ENCODE assay signal across 25 cellular contexts in the genomic region with DNA sequence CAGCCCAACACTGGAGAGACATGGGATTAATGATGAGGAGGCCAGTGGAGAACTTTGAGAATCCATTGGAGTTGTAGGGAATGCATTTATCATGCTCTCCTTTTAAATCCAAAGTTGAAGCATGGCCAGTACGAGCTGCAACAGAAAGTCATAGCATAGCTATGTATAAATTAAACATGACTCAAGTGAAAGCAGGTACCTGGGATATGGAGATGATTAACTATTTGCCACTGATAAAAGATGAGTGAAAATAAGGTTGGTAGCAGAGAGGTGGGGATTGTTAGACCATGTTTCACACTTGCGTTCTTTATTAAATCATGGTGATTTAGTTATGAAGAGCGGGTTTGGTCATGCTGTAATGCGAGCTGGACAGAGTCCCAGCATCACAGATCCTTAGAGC.
A peak's percentile ranks its signal among the peaks of the same experiment; 100 is the strongest.
DNase-seq lines count a peak whose midpoint lies in the region; ATAC-seq and TF ChIP-seq lines count a peak whose summit lies in the region.
"Had no signal": no experiment of that assay in that cellular context is flagged by ENCODE, and none has a peak within 500 bp of the region (broad histone marks: within the 10 kb centered on the region; RNA-seq: fewer than 3 reads in every experiment).

No MANE protein-coding gene starts in this region.

- H3K4me3 ChIP-seq in PC-3 (ENCODE audit: low read length) (no peak overlapping the region), kidney epithelial cell (ENCODE audit: low read depth, low read length) (peak overlapping the region; percentile 56)
- H3K4me3 ChIP-seq: adrenal gland, heart right ventricle, SJSA1 had no signal

- no peaks in the 10 kb centered on the region for H3K27me3 Mint-ChIP-seq in chondrocyte (ENCODE audit: low read depth)
- H3K27me3 Mint-ChIP-seq in activated T-cell treated with anti-CD3 and anti-CD28 coated beads, Interleukin-2, amount 50 U/mL, for 4 hours (ENCODE audit: low read depth) = peaks cover 8% of the 10 kb centered on the region

- H3F3A ChIP-seq in PC-3 (ENCODE audit: low read length, unreplicated experiment) = no peaks in the 10 kb centered on the region

- H3K9me2 ChIP-seq in PC-3 (replicated peaks; ENCODE audit: low read length) = no peaks in the 10 kb centered on the region

- intact Hi-C loops in PC-3 (cut with micrococcal nuclease) = no loop called here

- H3K9me3 Mint-ChIP-seq in chondrocyte (ENCODE audit: low read depth) = no peaks in the 10 kb centered on the region
- no peaks in the 10 kb centered on the region for H3K9me3 Mint-ChIP-seq in activated T-cell treated with anti-CD3 and anti-CD28 coated beads, Interleukin-2, amount 50 U/mL, for 4 hours
- H3K9me3 Mint-ChIP-seq: activated CD4-positive, alpha-beta T cell treated with anti-CD3 and anti-CD28 coated beads, Interleukin-2, amount 10 ng/mL, durations not matched to agents 7 days and 5 days; central memory CD8-positive, alpha-beta T cell had no signal

- H3K27ac ChIP-seq in PC-3 (ENCODE audit: low read length) = no peak overlapping the region
- H3K27ac ChIP-seq: adrenal gland, heart right ventricle, SJSA1, VCaP had no signal

- POLR2A ChIA-PET in PC-3 (lab: Charles Lee; ENCODE audit: unreplicated experiment) = interaction anchor here (0.5 to 0.6 kb wide), 2 partner anchors 190 to 825 kb away, joined by 3 to 4 read pairs; partner anchors contain the start of gene ENC1

- H3K9ac ChIP-seq in PC-3 (ENCODE audit: low read length) = no peak overlapping the region

- in situ Hi-C loops in ACHN (cut with HindIII; ENCODE audit: low pct_ligation_motif_present, low pct_unique_long_range_greater_than_20kb, low sequenced_read_pairs) = no loop called here

- no peak overlapping the region for H3K4me3 Mint-ChIP-seq in chondrocyte (ENCODE audit: unreplicated experiment)
- H3K4me3 Mint-ChIP-seq in activated T-cell treated with anti-CD3 and anti-CD28 coated beads, Interleukin-2, amount 50 U/mL, for 4 hours = no peak overlapping the region
- H3K4me3 Mint-ChIP-seq: activated CD4-positive, alpha-beta T cell treated with anti-CD3 and anti-CD28 coated beads, Interleukin-2, amount 10 ng/mL, durations not matched to agents 7 days and 5 days; central memory CD8-positive, alpha-beta T cell; T-helper 17 cell had no signal

- no peak overlapping the region for H3K4me2 ChIP-seq in PC-3 (ENCODE audit: low read length)

- no peaks in the 10 kb centered on the region for H4K20me1 ChIP-seq in PC-3 (ENCODE audit: low read length)

- H3K36me3 Mint-ChIP-seq in chondrocyte (ENCODE audit: low read depth) = no peaks in the 10 kb centered on the region
- no peaks in the 10 kb centered on the region for H3K36me3 Mint-ChIP-seq in activated T-cell treated with anti-CD3 and anti-CD28 coated beads, Interleukin-2, amount 50 U/mL, for 4 hours (ENCODE audit: insufficient read depth)

- ATAC-seq in PC-3 = peak; percentile 43
- no peak for ATAC-seq in activated T-cell treated with anti-CD3 and anti-CD28 coated beads, Interleukin-2, amount 50 U/mL, for 4 hours
- ATAC-seq in GM21529 (IDR thresholded peaks at IDR 0.05; ENCODE audit: unreplicated experiment) = no peak
- ATAC-seq: heart right ventricle, T-helper 17 cell had no signal

- H3K36me3 ChIP-seq in PC-3 (ENCODE audit: low read depth, low read length) (no peaks in the 10 kb centered on the region), kidney epithelial cell (ENCODE audit: control insufficient read depth, insufficient read depth, low read length) (no peaks in the 10 kb centered on the region)
- H3K36me3 ChIP-seq: adrenal gland, heart right ventricle had no signal

- H3K9me3 ChIP-seq in PC-3 (ENCODE audit: low read length) = no peaks in the 10 kb centered on the region
- H3K9me3 ChIP-seq: adrenal gland, heart right ventricle, SJSA1 had no signal

- CTCF ChIA-PET in PC-3 (lab: Charles Lee) = interaction anchor here (0.6 kb wide), 1 partner anchor 20 kb away, joined by 4 read pairs; no protein-coding TSS in a partner anchor

- H3K27me3 ChIP-seq in PC-3 (ENCODE audit: low read length) = no peaks in the 10 kb centered on the region
- H3K27me3 ChIP-seq in kidney epithelial cell (ENCODE audit: control insufficient read depth, insufficient read depth, low read length) = no peaks in the 10 kb centered on the region
- H3K27me3 ChIP-seq: adrenal gland, heart right ventricle, SJSA1 had no signal

- peak overlapping the region; percentile 33 for H3K27ac Mint-ChIP-seq in chondrocyte (ENCODE audit: unreplicated experiment)
- H3K27ac Mint-ChIP-seq: activated CD4-positive, alpha-beta T cell treated with anti-CD3 and anti-CD28 coated beads, Interleukin-2, amount 10 ng/mL, durations not matched to agents 7 days and 5 days; T-helper 17 cell had no signal

- no TSS peak for BruUV-seq in PC-3 (replicated peaks; lab: Mats Ljungman, UMichigan)

- no peaks in the 10 kb centered on the region for H3K79me2 ChIP-seq in PC-3 (ENCODE audit: low read length)

- H2AFZ ChIP-seq in PC-3 (ENCODE audit: low read length) = no peak overlapping the region

- TF ChIP-seq CTCF in PC-3 (conservative IDR thresholded peaks at IDR 0.05; ENCODE audit: low read depth, low read length) (no peak), chondrocyte (IDR thresholded peaks at IDR 0.05) (no peak), kidney epithelial cell (IDR thresholded peaks at IDR 0.05; ENCODE audit: insufficient read depth, low read length, poor library complexity, severe bottlenecking) (no peak)

- H3K4me1 ChIP-seq in PC-3 (ENCODE audit: insufficient read depth, low read length) = peaks cover 19% of the 10 kb centered on the region
- H3K4me1 ChIP-seq: adrenal gland, heart right ventricle had no signal

- DNase-seq in ACHN = peak; percentile 68
- DNase-seq in PC-3 = peak; percentile 25
- DNase-seq in chondrocyte (ENCODE audit: low spot score) = no peak
- no peak for DNase-seq in kidney epithelial cell (ENCODE audit: low read depth)
- no peak for DNase-seq in activated T-cell treated with anti-CD3 and anti-CD28 coated beads, Interleukin-2, amount 50 U/mL, for 4 hours
- DNase-seq in NCI-H2227 (lab: John Stamatoyannopoulos, UW; ENCODE audit: unreplicated experiment) = no peak
- no peak for DNase-seq in activated naive CD4-positive, alpha-beta T cell treated with anti-CD3 and anti-CD28 coated beads, Interleukin-2, amount 50 U/mL, for 16 hours
- DNase-seq: activated CD4-positive, alpha-beta T cell treated with anti-CD3 and anti-CD28 coated beads, Interleukin-2, amount 10 ng/mL, durations not matched to agents 7 days and 5 days; activated effector memory CD4-positive, alpha-beta T cell treated with anti-CD3 and anti-CD28 coated beads, Interleukin-2, amount 50 U/mL, for 16 hours; adrenal gland; C1 segment of cervical spinal cord; GF-D8; heart right ventricle; KG1; MV-4-11; NCI-H1694; NCI-H748 treated with DMSO at 0.1 percent for 48 hours; nucleus accumbens; OCI-M1; stimulated activated CD4-positive, alpha-beta T cell treated with anti-CD3 and anti-CD28 coated beads, Interleukin-12 subunit alpha, Interleukin-12 subunit beta, amount 100 ng/mL, for 4 hours; T-helper 17 cell had no signal

- peaks cover 43% of the 10 kb centered on the region for H3K4me1 Mint-ChIP-seq in chondrocyte (ENCODE audit: low read depth)
- no peaks in the 10 kb centered on the region for H3K4me1 Mint-ChIP-seq in activated T-cell treated with anti-CD3 and anti-CD28 coated beads, Interleukin-2, amount 50 U/mL, for 4 hours (ENCODE audit: low read depth)
- H3K4me1 Mint-ChIP-seq: activated CD4-positive, alpha-beta T cell treated with anti-CD3 and anti-CD28 coated beads, Interleukin-2, amount 10 ng/mL, durations not matched to agents 7 days and 5 days; central memory CD8-positive, alpha-beta T cell; T-helper 17 cell had no signal

Comparison
In these comparisons a context has a peak if more than half of its experiments do, and no peak if none do; other contexts are left out.
1. DNase-seq: peak in ACHN (single experiment) and PC-3 (single experiment); none in chondrocyte (single experiment), kidney epithelial cell (single experiment), activated T-cell treated with anti-CD3 and anti-CD28 coated beads, Interleukin-2, amount 50 U/mL, for 4 hours (single experiment), NCI-H2227 (single experiment) and activated naive CD4-positive, alpha-beta T cell treated with anti-CD3 and anti-CD28 coated beads, Interleukin-2, amount 50 U/mL, for 16 hours (single experiment).